ENCODE assay signal across 8 cellular contexts in the genomic region with DNA sequence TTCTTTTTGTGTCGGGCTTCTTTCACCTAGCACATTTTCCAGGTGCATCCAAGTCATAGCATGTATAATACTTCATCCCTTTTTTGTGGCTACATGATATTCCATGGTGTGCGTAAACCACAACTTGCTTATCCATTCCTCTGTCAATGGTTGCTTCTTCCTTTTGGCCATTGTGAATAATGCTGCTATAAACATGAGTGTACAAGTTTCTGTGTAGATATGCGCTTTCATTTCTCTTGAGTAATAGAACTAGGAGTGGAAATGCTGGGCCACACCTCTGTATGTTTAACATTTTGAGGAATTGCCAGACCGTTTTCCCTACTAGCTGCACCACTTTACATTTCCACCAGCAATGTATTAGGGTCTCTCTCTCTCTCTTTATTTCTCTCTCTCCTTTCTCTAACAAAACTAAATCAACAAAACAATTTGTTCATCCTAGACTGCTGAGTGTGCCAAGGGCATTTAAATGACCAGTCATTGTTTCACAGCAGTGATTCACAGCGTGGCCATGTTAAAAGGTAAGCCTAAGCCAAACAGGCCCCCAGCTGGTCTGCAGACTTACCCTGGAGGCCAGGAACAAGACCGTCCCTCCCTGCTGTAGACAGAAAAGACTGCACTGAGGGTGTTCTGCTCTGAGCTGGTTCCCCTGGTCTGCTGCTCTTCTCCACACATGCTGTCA. TPM values are rescaled to one million over a fixed set of nuclear protein-coding genes. Genes with fewer than 3 reads are reported as not detected.
DNase-seq lines count a peak whose midpoint lies in the region; ATAC-seq and TF ChIP-seq lines count a peak whose summit lies in the region.

No MANE protein-coding gene starts in this region.

- DNase-seq in HFFc6 (peak; percentile 82), SK-MEL-5 (ENCODE audit: low read depth, low spot score) (peak; percentile 38), foreskin keratinocyte (peak; percentile 95 to 97), SIG-M5 (lab: John Stamatoyannopoulos, UW) (no peak), NCI-H446 treated with DMSO at 0.1 percent for 48 hours (lab: John Stamatoyannopoulos, UW) (no peak)
- no peak for DNase-seq in stimulated activated naive B cell treated with anti-CD40 and anti-IgM and Interleukin-4, amounts not matched to agents 10 μg/mL and 1 μg/mL and 100 μg/mL, for 72 hours
- DNase-seq in activated effector memory CD4-positive, alpha-beta T cell treated with anti-CD3 and anti-CD28 coated beads, Interleukin-2, amount 50 U/mL, for 16 hours: no peak

- H3K4me3 Mint-ChIP-seq in HFFc6: peak overlapping the region; percentile 49
- H3K4me3 Mint-ChIP-seq in stimulated activated naive B cell treated with anti-CD40 and anti-IgM and Interleukin-4, amounts not matched to agents 10 μg/mL and 1 μg/mL and 100 μg/mL, for 72 hours: no peak overlapping the region

- H3K4me1 Mint-ChIP-seq in HFFc6 (ENCODE audit: low read depth): peaks cover 83% of the 10 kb centered on the region
- H3K4me1 Mint-ChIP-seq in stimulated activated naive B cell treated with anti-CD40 and anti-IgM and Interleukin-4, amounts not matched to agents 10 μg/mL and 1 μg/mL and 100 μg/mL, for 72 hours: peaks cover 43 to 63% of the 10 kb centered on the region in 2 donors

- peak overlapping the region; percentile 91 for H3K27ac ChIP-seq in foreskin keratinocyte

- H3K27ac Mint-ChIP-seq in HFFc6: peak overlapping the region; percentile 84
- peak overlapping the region; percentile 33 for H3K27ac Mint-ChIP-seq in stimulated activated naive B cell treated with anti-CD40 and anti-IgM and Interleukin-4, amounts not matched to agents 10 μg/mL and 1 μg/mL and 100 μg/mL, for 72 hours

- no peaks in the 10 kb centered on the region for H3K27me3 ChIP-seq in foreskin keratinocyte

- in situ Hi-C loops in SK-MEL-5 (cut with HindIII; ENCODE audit: low pct_unique_long_range_greater_than_20kb, low sequenced_read_pairs): no loop called here

- peaks cover 54% of the 10 kb centered on the region for H3K4me1 ChIP-seq in foreskin keratinocyte

- H3K9me3 Mint-ChIP-seq in HFFc6: no peaks in the 10 kb centered on the region
- no peaks in the 10 kb centered on the region for H3K9me3 Mint-ChIP-seq in stimulated activated naive B cell treated with anti-CD40 and anti-IgM and Interleukin-4, amounts not matched to agents 10 μg/mL and 1 μg/mL and 100 μg/mL, for 72 hours

- ATAC-seq in foreskin keratinocyte (peak; percentile 59), HG03025 (IDR thresholded peaks at IDR 0.05; ENCODE audit: low FRiP score, unreplicated experiment) (no peak)
- ATAC-seq in stimulated activated naive B cell treated with anti-CD40 and anti-IgM and Interleukin-4, amounts not matched to agents 10 μg/mL and 1 μg/mL and 100 μg/mL, for 72 hours (replicated peaks): no peak

- peaks cover 1% of the 10 kb centered on the region for H3K27me3 Mint-ChIP-seq in HFFc6 (ENCODE audit: insufficient read depth)
- H3K27me3 Mint-ChIP-seq in stimulated activated naive B cell treated with anti-CD40 and anti-IgM and Interleukin-4, amounts not matched to agents 10 μg/mL and 1 μg/mL and 100 μg/mL, for 72 hours: no peaks in the 10 kb centered on the region

- TF ChIP-seq CTCF in HFFc6 (IDR thresholded peaks at IDR 0.05) (no peak), foreskin keratinocyte (conservative IDR thresholded peaks at IDR 0.05) (peak; percentile 23)

- H3K36me3 Mint-ChIP-seq in HFFc6 (ENCODE audit: low read depth): no peaks in the 10 kb centered on the region
- H3K36me3 Mint-ChIP-seq in stimulated activated naive B cell treated with anti-CD40 and anti-IgM and Interleukin-4, amounts not matched to agents 10 μg/mL and 1 μg/mL and 100 μg/mL, for 72 hours: no peaks in the 10 kb centered on the region

RNA-seq across cellular contexts. Expression of a gene that starts 53.2 kb away (rescaled TPM):
- 10 to 100 TPM; 13.2 to 18.9 (median 15.4) TPM for total RNA-seq in HFFc6 (2021; fragmentation: NEBNext Ultra II Directional; extraction: Animal tissue kit (Norgen Biotek cat#: 25700))
- 146 and 166 TPM in 2 replicates for total RNA-seq in SK-MEL-5 (2014; rRNA removed; shearing (Covaris generic))
- 69.2 and 92.3 TPM in 2 replicates for polyA plus RNA-seq in SK-MEL-5 (2015; cell fraction: cytosol; rRNA removed)
- 374 and 406 TPM in 2 replicates for polyA plus RNA-seq in SK-MEL-5 (2015; cell fraction: nucleus; rRNA removed)
- total RNA-seq in foreskin keratinocyte: 13.0 and 18.8 TPM in 2 replicates
- 4.1 and 5.3 TPM in 2 replicates for polyA plus RNA-seq in foreskin keratinocyte

Comparison
In these comparisons a context has a peak if more than half of its experiments do, and no peak if none do; other contexts are left out.
1. DNase-seq: peak in HFFc6 (single experiment), SK-MEL-5 (single experiment) and foreskin keratinocyte (2 of 2); none in stimulated activated naive B cell treated with anti-CD40 and anti-IgM and Interleukin-4, amounts not matched to agents 10 μg/mL and 1 μg/mL and 100 μg/mL, for 72 hours (single experiment), SIG-M5 (single experiment), NCI-H446 treated with DMSO at 0.1 percent for 48 hours (single experiment) and activated effector memory CD4-positive, alpha-beta T cell treated with anti-CD3 and anti-CD28 coated beads, Interleukin-2, amount 50 U/mL, for 16 hours (single experiment).